In the genomic region with DNA sequence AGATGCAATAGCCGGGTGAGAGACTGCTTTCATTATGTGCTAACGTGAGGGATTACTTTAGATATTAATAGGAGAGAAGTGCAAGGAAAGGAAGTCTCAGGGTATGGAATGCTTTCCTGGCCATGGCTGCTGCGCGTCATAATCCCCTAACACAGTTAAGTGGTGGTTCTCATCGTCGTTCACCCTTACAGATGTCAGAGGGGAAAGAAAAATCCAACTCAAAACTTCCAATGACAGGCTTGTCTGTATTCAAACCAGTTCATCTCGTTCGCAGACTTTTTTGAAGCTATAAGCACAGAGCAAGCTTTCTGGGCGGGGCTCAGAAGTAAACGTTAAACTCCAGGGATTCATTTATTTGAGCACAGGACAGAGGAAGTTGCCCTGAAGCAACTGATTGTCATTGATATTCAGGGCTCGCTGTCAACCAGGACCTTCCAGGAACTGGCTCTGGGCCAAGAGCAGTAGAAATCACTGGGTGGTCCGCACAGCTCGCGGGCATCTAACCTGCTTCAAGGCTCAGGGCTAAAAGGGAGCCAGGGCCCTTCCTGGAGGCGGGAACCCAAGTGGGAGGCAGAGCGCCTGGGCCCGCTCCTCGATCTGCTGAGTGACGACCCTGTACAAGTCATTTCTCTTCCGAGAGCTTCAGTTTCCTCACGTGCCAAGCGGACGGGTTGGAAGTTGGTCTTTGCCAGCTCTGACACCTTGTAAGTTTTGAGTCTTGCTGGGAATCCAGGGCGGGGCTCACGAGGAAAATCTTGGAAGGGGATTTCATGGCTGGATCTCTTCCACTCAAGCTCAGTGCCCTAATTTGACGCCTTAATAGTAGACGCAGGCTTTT, we compare ENCODE assay signal across 9 cellular contexts. TPM values are rescaled to one million over a fixed set of nuclear protein-coding genes. Genes with fewer than 3 reads are reported as not detected.
DNase-seq lines count a peak whose midpoint lies in the region; ATAC-seq, FAIRE-seq and TF ChIP-seq lines count a peak whose summit lies in the region.
"Had no signal": no experiment of that assay in that cellular context is flagged by ENCODE, and none has a peak within 500 bp of the region (broad histone marks: within the 10 kb centered on the region; RNA-seq: fewer than 3 reads in every experiment).

No MANE protein-coding gene starts in this region.

- H3K9me3 Mint-ChIP-seq in stimulated activated naive B cell treated with anti-CD40 and anti-IgM and Interleukin-4, amounts not matched to agents 10 μg/mL and 1 μg/mL and 100 μg/mL, for 72 hours: peaks cover 4 to 12% of the 10 kb centered on the region in 2 donors

- H3K4me3 ChIP-seq in bronchial epithelial cell (ENCODE audit: low read depth, low read length): peak overlapping the region; percentile 70

- H3K36me3 Mint-ChIP-seq in stimulated activated naive B cell treated with anti-CD40 and anti-IgM and Interleukin-4, amounts not matched to agents 10 μg/mL and 1 μg/mL and 100 μg/mL, for 72 hours: peaks cover 9 to 22% of the 10 kb centered on the region in 2 donors

- no peaks in the 10 kb centered on the region for H3K27me3 ChIP-seq in bronchial epithelial cell (ENCODE audit: control insufficient read depth, insufficient read depth, low read length)

- H3K27ac Mint-ChIP-seq in stimulated activated naive B cell treated with anti-CD40 and anti-IgM and Interleukin-4, amounts not matched to agents 10 μg/mL and 1 μg/mL and 100 μg/mL, for 72 hours: peak overlapping the region; percentile 97

- no peaks in the 10 kb centered on the region for H3K36me3 ChIP-seq in bronchial epithelial cell (ENCODE audit: control insufficient read depth, insufficient read depth, low read length)

- H3K27me3 Mint-ChIP-seq in stimulated activated naive B cell treated with anti-CD40 and anti-IgM and Interleukin-4, amounts not matched to agents 10 μg/mL and 1 μg/mL and 100 μg/mL, for 72 hours: no peaks in the 10 kb centered on the region

- peaks cover 44 to 78% of the 10 kb centered on the region in 2 donors for H3K4me1 Mint-ChIP-seq in stimulated activated naive B cell treated with anti-CD40 and anti-IgM and Interleukin-4, amounts not matched to agents 10 μg/mL and 1 μg/mL and 100 μg/mL, for 72 hours

- DNase-seq in NCI-H2171 treated with DMSO at 0.1 percent for 48 hours (lab: John Stamatoyannopoulos, UW): peak; percentile 28
- no peak for DNase-seq in NCI-H2171 (lab: John Stamatoyannopoulos, UW)
- peak; percentile 21 to 39 for DNase-seq in NOMO-1 (lab: John Stamatoyannopoulos, UW; ENCODE audit: unreplicated experiment in 2 of 2)
- peak; percentile 46 for DNase-seq in bronchial epithelial cell (ENCODE audit: low read depth)
- DNase-seq in stimulated activated naive B cell treated with anti-CD40 and anti-IgM and Interleukin-4, amounts not matched to agents 10 μg/mL and 1 μg/mL and 100 μg/mL, for 72 hours: no peak

- ATAC-seq in stimulated activated naive B cell treated with anti-CD40 and anti-IgM and Interleukin-4, amounts not matched to agents 10 μg/mL and 1 μg/mL and 100 μg/mL, for 72 hours (replicated peaks): no peak
- no peak for ATAC-seq in GM18909 (IDR thresholded peaks at IDR 0.05; ENCODE audit: poor library complexity, unreplicated experiment)
- no peak for ATAC-seq in GM18519 (IDR thresholded peaks at IDR 0.05; ENCODE audit: low FRiP score, unreplicated experiment)

- H3K4me3 Mint-ChIP-seq in stimulated activated naive B cell treated with anti-CD40 and anti-IgM and Interleukin-4, amounts not matched to agents 10 μg/mL and 1 μg/mL and 100 μg/mL, for 72 hours: peak overlapping the region; percentile 95 to 98

- peak; percentile 66 for FAIRE-seq in bronchial epithelial cell (lab: Jason Lieb, UNC)
- FAIRE-seq in islet of Langerhans (lab: Jason Lieb, UNC): peak; percentile 36
- FAIRE-seq: endometrium had no signal

- no peak for TF ChIP-seq CTCF in bronchial epithelial cell (IDR thresholded peaks at IDR 0.05; ENCODE audit: insufficient read depth, low read length, severe bottlenecking)

RNA-seq across cellular contexts. Expression of a gene that starts 1.1 kb away (rescaled TPM):
- 14.2 and 19.5 TPM in 2 replicates for total RNA-seq in bronchial epithelial cell

Comparison
In these comparisons a context has a peak if more than half of its experiments do, and no peak if none do; other contexts are left out.
1. DNase-seq: peak in NCI-H2171 treated with DMSO at 0.1 percent for 48 hours (single experiment), NOMO-1 (2 of 2) and bronchial epithelial cell (single experiment); none in NCI-H2171 (single experiment) and stimulated activated naive B cell treated with anti-CD40 and anti-IgM and Interleukin-4, amounts not matched to agents 10 μg/mL and 1 μg/mL and 100 μg/mL, for 72 hours (single experiment).